18 cellular contexts compared by ENCODE assay signal in genomic region chr2:17429130-17429529, GRCh38.
DNase-seq lines count a peak whose midpoint lies in the region; ATAC-seq, FAIRE-seq and TF ChIP-seq lines count a peak whose summit lies in the region.
"Had no signal": no experiment of that assay in that cellular context is flagged by ENCODE, and none has a peak within 500 bp of the region (broad histone marks: within the 10 kb centered on the region; RNA-seq: fewer than 3 reads in every experiment).

No MANE protein-coding gene starts in this region.

- H3K4me3 ChIP-seq in AG10803 (ENCODE audit: low read length) (no peak overlapping the region), bronchial epithelial cell (ENCODE audit: low read depth, low read length) (no peak overlapping the region), testis (no peak overlapping the region)
- H3K4me3 ChIP-seq: cardiac muscle cell, stomach had no signal

- intact Hi-C loops in testis (cut with DNase I; ENCODE audit: low total_unique reads), result no loop called here

- no peaks in the 10 kb centered on the region for H3K36me3 ChIP-seq in bronchial epithelial cell (ENCODE audit: control insufficient read depth, insufficient read depth, low read length)
- H3K36me3 ChIP-seq in testis (ENCODE audit: low read depth, missing control alignments), result no peaks in the 10 kb centered on the region
- H3K36me3 ChIP-seq: cardiac muscle cell, stomach had no signal

- 51 to 65% methylated on average over 1 of the region's 1 CpG for WGBS in testis, 2 donors

- no peaks in the 10 kb centered on the region for H3K9me3 ChIP-seq in testis
- H3K9me3 ChIP-seq: stomach had no signal

- H3K27me3 ChIP-seq in bronchial epithelial cell (ENCODE audit: control insufficient read depth, insufficient read depth, low read length) (no peaks in the 10 kb centered on the region), testis (no peaks in the 10 kb centered on the region)
- H3K27me3 ChIP-seq: stomach had no signal

- ATAC-seq in HG03432 (IDR thresholded peaks at IDR 0.05; ENCODE audit: unreplicated experiment), result no peak
- ATAC-seq: left ventricle myocardium superior had no signal

- no peak for TF ChIP-seq POLR2A in testis (IDR thresholded peaks at IDR 0.05)

- DNase-seq in AG10803 (ENCODE audit: low read depth) (peak; percentile 68), M059J (ENCODE audit: low read depth) (peak; percentile 29), bronchial epithelial cell (ENCODE audit: low read depth) (peak; percentile 98), kidney tubule cell (ENCODE audit: low spot score) (peak; percentile 43), HT-29 (ENCODE audit: low spot score) (no peak), T-helper 1 cell (no peak), testis (no peak)
- DNase-seq: activated CD4-positive, alpha-beta T cell treated with anti-CD3 and anti-CD28 coated beads, Interleukin-2, amount 10 ng/mL, durations not matched to agents 24 days and 14 days; activated naive CD4-positive, alpha-beta T cell treated with anti-CD3 and anti-CD28 coated beads for 36 hours; EL; GOT3; left ventricle myocardium superior; NCI-H2029 treated with DMSO at 0.1 percent for 48 hours; NCI-H524; OCI-M1; stomach had no signal

- no peak for FAIRE-seq in bronchial epithelial cell (lab: Jason Lieb, UNC)

- H3K27ac ChIP-seq in testis, result no peak overlapping the region
- H3K27ac ChIP-seq: cardiac muscle cell, stomach had no signal

- H3K4me1 ChIP-seq in testis, result no peaks in the 10 kb centered on the region
- H3K4me1 ChIP-seq: stomach had no signal

- TF ChIP-seq CTCF in AG10803 (conservative IDR thresholded peaks at IDR 0.05; ENCODE audit: low read length), result no peak
- no peak for TF ChIP-seq CTCF in bronchial epithelial cell (IDR thresholded peaks at IDR 0.05; ENCODE audit: insufficient read depth, low read length, severe bottlenecking)
- TF ChIP-seq CTCF in testis (IDR thresholded peaks at IDR 0.05), result no peak

Comparison
In these comparisons a context has a peak if more than half of its experiments do, and no peak if none do; other contexts are left out.
1. DNase-seq: peak in AG10803 (single experiment), M059J (single experiment), bronchial epithelial cell (single experiment) and kidney tubule cell (single experiment); none in HT-29 (single experiment), T-helper 1 cell (0 of 5) and testis (single experiment).